In genomic region chr1:110957798-110958197, GRCh38 we compare ENCODE assay signal across 7 cellular contexts.
"Had no signal": no experiment of that assay in that cellular context is flagged by ENCODE, and none has a peak within 500 bp of the region (broad histone marks: within the 10 kb centered on the region; RNA-seq: fewer than 3 reads in every experiment).

No MANE protein-coding gene starts in this region.

- FAIRE-seq: HepG2, HTR-8/SVneo had no signal

- H3K27ac ChIP-seq: HL-60 had no signal

- H3K4me3 Mint-ChIP-seq: IgD-negative memory B cell had no signal

- DNase-seq: IMR-90, KBM-7, KG1 had no signal

- ATAC-seq: HepG2 had no signal

- H3K27me3 Mint-ChIP-seq: IgD-negative memory B cell had no signal

- H3K27ac Mint-ChIP-seq: IgD-negative memory B cell had no signal
